31 cellular contexts compared by ENCODE assay signal in genomic region chr1:183126000-183126366, GRCh38.
A peak's percentile ranks its signal among the peaks of the same experiment; 100 is the strongest.
DNase-seq lines count a peak whose midpoint lies in the region; ATAC-seq and TF ChIP-seq lines count a peak whose summit lies in the region.
"Had no signal": no experiment of that assay in that cellular context is flagged by ENCODE, and none has a peak within 500 bp of the region (broad histone marks: within the 10 kb centered on the region; RNA-seq: fewer than 3 reads in every experiment).

No MANE protein-coding gene starts in this region.

- H3K9me3 ChIP-seq in esophagus muscularis mucosa = no peaks in the 10 kb centered on the region
- no peaks in the 10 kb centered on the region for H3K9me3 ChIP-seq in lung (ENCODE audit: control insufficient read depth in 2 of 2, insufficient read depth in 1 of 2, low read length in 1 of 2)
- no peaks in the 10 kb centered on the region for H3K9me3 ChIP-seq in suprapubic skin
- H3K9me3 ChIP-seq: BE2C, neutrophil, prostate gland had no signal

- H3K36me3 Mint-ChIP-seq in GM23338 (ENCODE audit: low read depth) = peaks cover 76% of the 10 kb centered on the region
- H3K36me3 Mint-ChIP-seq in natural killer cell = no peaks in the 10 kb centered on the region
- H3K36me3 Mint-ChIP-seq: CD8-positive, alpha-beta memory T cell; immature natural killer cell had no signal

- H4K20me1 ChIP-seq in GM23338 (replicated peaks; ENCODE audit: insufficient read depth) = no peaks in the 10 kb centered on the region

- peaks cover 5% of the 10 kb centered on the region; the same call in 2 of the 3 replicates for H3K4me1 Mint-ChIP-seq in GM23338
- H3K4me1 Mint-ChIP-seq in natural killer cell = peaks cover 0 to under 1% of the 10 kb centered on the region in 2 donors
- H3K4me1 Mint-ChIP-seq: CD8-positive, alpha-beta memory T cell; immature natural killer cell had no signal

- 94% methylated on average over 5 of the region's 5 CpGs for WGBS in esophagus muscularis mucosa
- 73 to 92% methylated on average over 5 of the region's 5 CpGs for WGBS in lung, 2 donors
- WGBS in suprapubic skin = 94% methylated on average over 5 of the region's 5 CpGs

- H3K27ac ChIP-seq in GM23338 (ENCODE audit: low read depth) = 0 out of 2 replicates have a peak overlapping the region, but pooled peaks have one; percentile 19
- peak overlapping the region; percentile 11 to 66 (median 50) for H3K27ac ChIP-seq in esophagus muscularis mucosa (replicated peaks in 1 of 4)
- peak overlapping the region in 1 of 2 donors; percentile 64 for H3K27ac ChIP-seq in lung (ENCODE audit: low read depth in 1 of 2, low read length in 1 of 2)
- H3K27ac ChIP-seq in suprapubic skin = peak overlapping the region; percentile 43
- H3K27ac ChIP-seq: neutrophil, prostate gland had no signal

- H3K27me3 ChIP-seq in GM23338 (ENCODE audit: insufficient read depth) (no peaks in the 10 kb centered on the region), esophagus muscularis mucosa (no peaks in the 10 kb centered on the region), lung (ENCODE audit: control insufficient read depth, insufficient read depth) (no peaks in the 10 kb centered on the region), suprapubic skin (no peaks in the 10 kb centered on the region)
- H3K27me3 ChIP-seq: BE2C, neutrophil had no signal

- H3K27ac Mint-ChIP-seq in GM23338 = no peak overlapping the region
- H3K27ac Mint-ChIP-seq in natural killer cell = no peak overlapping the region
- H3K27ac Mint-ChIP-seq: activated T-cell treated with anti-CD3 and anti-CD28 coated beads, Interleukin-2, amount 50 U/mL, for 24 hours; CD8-positive, alpha-beta memory T cell; effector memory CD8-positive, alpha-beta T cell; immature natural killer cell had no signal

- ATAC-seq in GM23338 (no peak), lung (ENCODE audit: insufficient read depth, low FRiP score) (peak; percentile 28), natural killer cell (no peak)
- ATAC-seq: effector memory CD8-positive, alpha-beta T cell; K562; left colon had no signal

- no peak overlapping the region for H3K4me3 ChIP-seq in GM23338
- H3K4me3 ChIP-seq in esophagus muscularis mucosa = no peak overlapping the region
- no peak overlapping the region for H3K4me3 ChIP-seq in lung
- H3K4me3 ChIP-seq in suprapubic skin = no peak overlapping the region
- H3K4me3 ChIP-seq: K562, prostate gland had no signal

- TF ChIP-seq POLR2A in esophagus muscularis mucosa (IDR thresholded peaks at IDR 0.05; ENCODE audit: low read depth) = no peak
- TF ChIP-seq POLR2A in suprapubic skin (IDR thresholded peaks at IDR 0.05) = no peak

- H3K36me3 ChIP-seq in GM23338 (ENCODE audit: insufficient read depth) = peaks cover 36% of the 10 kb centered on the region
- H3K36me3 ChIP-seq in esophagus muscularis mucosa = peaks cover 61 to 100% (median 96%) of the 10 kb centered on the region in 4 donors
- H3K36me3 ChIP-seq in lung (ENCODE audit: control insufficient read depth in 2 of 2, insufficient read depth in 2 of 2, low read length in 2 of 2) = peaks cover 22 to 76% of the 10 kb centered on the region in 2 donors
- H3K36me3 ChIP-seq in suprapubic skin = peaks cover 78% of the 10 kb centered on the region
- H3K36me3 ChIP-seq: neutrophil had no signal

- H3K9me2 ChIP-seq in GM23338 (ENCODE audit: insufficient read depth) = no peaks in the 10 kb centered on the region

- H3F3A ChIP-seq in GM23338 (replicated peaks; ENCODE audit: low read depth) = no peaks in the 10 kb centered on the region

- intact Hi-C loops in esophagus muscularis mucosa (cut with DNase I) = no loop called here
- intact Hi-C loops in natural killer cell (cut with micrococcal nuclease) = no loop called here

- H3K9me3 Mint-ChIP-seq in GM23338 (no peaks in the 10 kb centered on the region), natural killer cell (no peaks in the 10 kb centered on the region)
- H3K9me3 Mint-ChIP-seq: activated T-cell treated with anti-CD3 and anti-CD28 coated beads, Interleukin-2, amount 50 U/mL, for 24 hours; CD8-positive, alpha-beta memory T cell; effector memory CD8-positive, alpha-beta T cell; naive B cell had no signal

- no peak overlapping the region for H2AFZ ChIP-seq in GM23338

- H3K4me2 ChIP-seq in GM23338 = no peak overlapping the region

- no peaks in the 10 kb centered on the region for H3K4me1 ChIP-seq in GM23338 (ENCODE audit: insufficient read depth)
- H3K4me1 ChIP-seq in esophagus muscularis mucosa = peaks cover 0 to 52% (median 26%) of the 10 kb centered on the region in 4 donors
- H3K4me1 ChIP-seq in lung (ENCODE audit: control insufficient read depth in 2 of 2, insufficient read depth in 2 of 2, low read length in 2 of 2) = peaks cover 0 to 2% of the 10 kb centered on the region in 2 donors
- H3K4me1 ChIP-seq in suprapubic skin = no peaks in the 10 kb centered on the region
- H3K4me1 ChIP-seq: BE2C, prostate gland had no signal

- TF ChIP-seq EP300 in esophagus muscularis mucosa (IDR thresholded peaks at IDR 0.05) = no peak
- TF ChIP-seq EP300 in suprapubic skin (IDR thresholded peaks at IDR 0.05) = no peak

- no peak for TF ChIP-seq CTCF in GM23338 (conservative IDR thresholded peaks at IDR 0.05; ENCODE audit: low read depth in 2 of 2)
- TF ChIP-seq CTCF in esophagus muscularis mucosa (IDR thresholded peaks at IDR 0.05) = no peak
- no peak for TF ChIP-seq CTCF in lung (IDR thresholded peaks at IDR 0.05; ENCODE audit: control extremely low read depth, extremely low read depth)
- no peak for TF ChIP-seq CTCF in suprapubic skin (IDR thresholded peaks at IDR 0.05)
- TF ChIP-seq CTCF in natural killer cell (IDR thresholded peaks at IDR 0.05) = no peak

- H3K4me3 Mint-ChIP-seq in GM23338 (no peak overlapping the region), natural killer cell (no peak overlapping the region)
- H3K4me3 Mint-ChIP-seq: activated T-cell treated with anti-CD3 and anti-CD28 coated beads, Interleukin-2, amount 50 U/mL, for 24 hours; CD8-positive, alpha-beta memory T cell; effector memory CD8-positive, alpha-beta T cell; immature natural killer cell had no signal

- H3K79me2 ChIP-seq in GM23338 (replicated peaks; ENCODE audit: insufficient read depth) = no peaks in the 10 kb centered on the region

- DNase-seq in GM23338 (ENCODE audit: low spot score) (no peak), esophagus muscularis mucosa (ENCODE audit: extremely low spot score) (no peak), lung (ENCODE audit: low spot score) (no peak), suprapubic skin (ENCODE audit: low spot score in 2 of 2) (no peak), cerebellum (ENCODE audit: low spot score) (no peak), natural killer cell (no peak), epidermal melanocyte (ENCODE audit: insufficient read length, low spot score) (no peak)
- no peak for DNase-seq in effector CD4-positive, alpha-beta T cell
- DNase-seq: activated CD4-positive, alpha-beta T cell treated with anti-CD3 and anti-CD28 coated beads, Interleukin-2, amount 50 U/mL, for 1 hour; activated CD4-positive, CD25-positive, alpha-beta regulatory T cell; activated T-cell treated with anti-CD3 and anti-CD28 coated beads, Interleukin-2, amount 50 U/mL, for 24 hours; BE2C; CD8-positive, alpha-beta memory T cell; cortex of kidney; effector memory CD8-positive, alpha-beta T cell; erythroblast; foreskin melanocyte; immature natural killer cell; left colon; midbrain; naive B cell; NCI-H1048; NCI-H1694; NCI-H774; RPMI8226; stimulated activated CD4-positive, alpha-beta T cell treated with anti-CD3 and anti-CD28 coated beads, Interleukin-15, amount 100 ng/mL, for 24 hours; stimulated activated CD4-positive, alpha-beta T cell treated with anti-CD3 and anti-CD28 coated beads, Interleukin-4, amount 100 ng/mL, for 4 hours; substantia nigra had no signal

- peaks cover 3% of the 10 kb centered on the region for H3K27me3 Mint-ChIP-seq in GM23338 (ENCODE audit: insufficient read depth, low read depth, poor library complexity)
- H3K27me3 Mint-ChIP-seq in natural killer cell (ENCODE audit: low read depth in 2 of 2) = no peaks in the 10 kb centered on the region
- H3K27me3 Mint-ChIP-seq: naive B cell had no signal

TF ChIP-seq in GM23338, 12 proteins besides CTCF, POLR2A, EP300 and RAD21 (continues in another document):
- TF ChIP-seq EZH2phosphoT487 (IDR thresholded peaks at IDR 0.05; ENCODE audit: unreplicated experiment) = no peak
